ENCODE assay signal across 25 cellular contexts in genomic region chr21:28928578-28929124, GRCh38.
DNase-seq lines count a peak whose midpoint lies in the region; ATAC-seq and TF ChIP-seq lines count a peak whose summit lies in the region.
"Had no signal": no experiment of that assay in that cellular context is flagged by ENCODE, and none has a peak within 500 bp of the region (broad histone marks: within the 10 kb centered on the region; RNA-seq: fewer than 3 reads in every experiment).

No MANE protein-coding gene starts in this region.

- no peak overlapping the region for H3K27ac ChIP-seq in PC-3 (ENCODE audit: low read length)
- H3K27ac ChIP-seq: 22Rv1, Peyer's patch had no signal

- H3K9me3 ChIP-seq in PC-3 (ENCODE audit: low read length): no peaks in the 10 kb centered on the region
- H3K9me3 ChIP-seq: Peyer's patch had no signal

- H3K4me3 ChIP-seq in PC-3 (ENCODE audit: low read length): no peak overlapping the region
- H3K4me3 ChIP-seq: Peyer's patch had no signal

- H3K4me2 ChIP-seq in PC-3 (ENCODE audit: low read length): no peak overlapping the region

- POLR2A ChIA-PET in PC-3 (lab: Charles Lee; ENCODE audit: unreplicated experiment): no interaction called here

- no peak overlapping the region for H3K9ac ChIP-seq in PC-3 (ENCODE audit: low read length)

- intact Hi-C loops in PC-3 (cut with micrococcal nuclease): no loop called here

- no peaks in the 10 kb centered on the region for H3K4me1 ChIP-seq in PC-3 (ENCODE audit: insufficient read depth, low read length)
- H3K4me1 ChIP-seq: Peyer's patch had no signal

- no peak overlapping the region for H2AFZ ChIP-seq in PC-3 (ENCODE audit: low read length)

- CTCF ChIA-PET in PC-3 (lab: Charles Lee): no interaction called here

- H3K27me3 ChIP-seq in PC-3 (ENCODE audit: low read length): no peaks in the 10 kb centered on the region
- H3K27me3 ChIP-seq: Peyer's patch had no signal

- TF ChIP-seq CTCF in PC-3 (conservative IDR thresholded peaks at IDR 0.05; ENCODE audit: low read depth, low read length): no peak

- no peaks in the 10 kb centered on the region for H3K79me2 ChIP-seq in PC-3 (ENCODE audit: low read length)

- ATAC-seq in PC-3 (peak; percentile 46; the same call in 1 of the 2 replicates), GM19395 (IDR thresholded peaks at IDR 0.05; ENCODE audit: unreplicated experiment) (no peak)
- ATAC-seq: CD8-positive, alpha-beta T cell; SK-N-SH treated with all-trans-retinoic acid at 6 μM for 48 hours had no signal

- no peaks in the 10 kb centered on the region for H4K20me1 ChIP-seq in PC-3 (ENCODE audit: low read length)

- H3F3A ChIP-seq in PC-3 (ENCODE audit: low read length, unreplicated experiment): no peaks in the 10 kb centered on the region

- no TSS peak for BruUV-seq in PC-3 (replicated peaks; lab: Mats Ljungman, UMichigan)

- peak; percentile 3 for DNase-seq in NCI-H1105 treated with DMSO at 0.1 percent for 48 hours (lab: John Stamatoyannopoulos, UW)
- no peak for DNase-seq in NCI-H1105 (lab: John Stamatoyannopoulos, UW)
- no peak for DNase-seq in PC-3
- DNase-seq in cerebellar cortex (ENCODE audit: low spot score): peak; percentile 73
- peak; percentile 48 for DNase-seq in pons (ENCODE audit: low spot score)
- DNase-seq in occipital lobe (lab: John Stamatoyannopoulos, UW): no peak
- DNase-seq in COLO829 (ENCODE audit: low spot score): no peak
- DNase-seq: AML-193; C1 segment of cervical spinal cord; CD8-positive, alpha-beta T cell; GF-D8; H7; HFFc6; KG1; NCI-H1694; NCI-H2081; NCI-H2171; NCI-H345; NCI-H524; NCI-H774; NK-92 treated with Interleukin-12 subunit alpha and Interleukin-12 subunit beta, amount 100 ng/mL, for 24 hours; Peyer's patch had no signal

- no peaks in the 10 kb centered on the region for H3K9me2 ChIP-seq in PC-3 (replicated peaks; ENCODE audit: low read length)

- peaks cover 9% of the 10 kb centered on the region for H3K36me3 ChIP-seq in PC-3 (ENCODE audit: low read depth, low read length)

Comparison
In these comparisons a context has a peak if more than half of its experiments do, and no peak if none do; other contexts are left out.
1. DNase-seq: peak in NCI-H1105 treated with DMSO at 0.1 percent for 48 hours (single experiment), cerebellar cortex (single experiment) and pons (single experiment); none in NCI-H1105 (single experiment), PC-3 (single experiment), occipital lobe (single experiment) and COLO829 (single experiment).